Comparison of ENCODE assay signal across 24 cellular contexts in the genomic region with DNA sequence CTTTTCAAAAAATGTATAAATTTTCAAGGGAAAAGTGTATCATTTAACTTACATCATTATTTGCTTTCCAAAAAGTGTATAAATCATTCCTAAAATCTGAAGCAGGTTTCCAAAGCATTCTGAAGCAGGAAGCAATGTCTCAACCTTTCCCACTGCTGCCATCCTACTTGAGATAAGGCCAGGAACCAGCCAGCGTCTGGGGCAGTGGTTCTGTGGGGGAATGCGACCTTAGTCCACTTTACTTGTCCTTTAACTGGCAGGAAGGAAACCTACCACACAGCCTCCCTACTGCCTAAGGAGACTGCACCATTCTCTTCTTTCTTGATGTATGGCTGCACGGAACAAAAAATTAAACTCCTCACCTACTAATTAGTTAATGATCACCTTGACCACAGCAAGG. TPM values are rescaled to one million over a fixed set of nuclear protein-coding genes. Genes with fewer than 3 reads are reported as not detected.
DNase-seq lines count a peak whose midpoint lies in the region; ATAC-seq and TF ChIP-seq lines count a peak whose summit lies in the region.
"Had no signal": no experiment of that assay in that cellular context is flagged by ENCODE, and none has a peak within 500 bp of the region (broad histone marks: within the 10 kb centered on the region; RNA-seq: fewer than 3 reads in every experiment).

No MANE protein-coding gene starts in this region.

- peaks cover 0 to 17% (median 0%) of the 10 kb centered on the region in 11 experiments; a peak in 3 of 22 replicates for H4K20me1 ChIP-seq in BLaER1 treated with 17β-estradiol and CSF1 and Interleukin-3, amounts not matched to agents 10 nM and 100 nM

- H3K27ac ChIP-seq in BLaER1 treated with 17β-estradiol and CSF1 and Interleukin-3, amounts not matched to agents 10 nM and 100 nM: no peak overlapping the region
- H3K27ac ChIP-seq in SK-N-MC: peak overlapping the region; percentile 77
- H3K27ac ChIP-seq: A549, body of pancreas, epithelial cell of prostate, heart right ventricle, neutrophil, tibial artery, VCaP had no signal

- H3K9me3 ChIP-seq in BLaER1 treated with 17β-estradiol and CSF1 and Interleukin-3, amounts not matched to agents 10 nM and 100 nM (replicated peaks in 1 of 11): peaks cover 23 to 54% (median 52%) of the 10 kb centered on the region in 11 experiments
- H3K9me3 ChIP-seq in SK-N-MC (ENCODE audit: low read depth, low read length): no peaks in the 10 kb centered on the region
- H3K9me3 ChIP-seq: A549, body of pancreas, heart right ventricle, neutrophil, prostate gland, tibial artery had no signal

- ATAC-seq in HG03045 (IDR thresholded peaks at IDR 0.05; ENCODE audit: unreplicated experiment): no peak
- ATAC-seq: A549; activated T-cell treated with anti-CD3 and anti-CD28 coated beads, Interleukin-2, amount 50 U/mL, for 4 hours; body of pancreas; heart right ventricle; stimulated activated naive CD8-positive, alpha-beta T cell treated with anti-CD3 and anti-CD28 coated beads, Interleukin-15, Interleukin-2, amounts not matched to agents 100 U/mL and 50 U/mL, for 24 hours had no signal

- peaks cover 38 to 56% (median 52%) of the 10 kb centered on the region in 11 experiments for H3K36me3 ChIP-seq in BLaER1 treated with 17β-estradiol and CSF1 and Interleukin-3, amounts not matched to agents 10 nM and 100 nM
- H3K36me3 ChIP-seq in SK-N-MC (ENCODE audit: insufficient read depth, low read length): peaks cover 50% of the 10 kb centered on the region
- H3K36me3 ChIP-seq: neutrophil, prostate gland, tibial artery had no signal

- no peak for TF ChIP-seq CTCF in fibroblast of pulmonary artery (IDR thresholded peaks at IDR 0.05; ENCODE audit: low read length, missing control alignments)

- H3K4me1 ChIP-seq in BLaER1 treated with 17β-estradiol and CSF1 and Interleukin-3, amounts not matched to agents 10 nM and 100 nM: peaks cover 33 to 43% (median 40%) of the 10 kb centered on the region in 10 experiments
- H3K4me1 ChIP-seq: prostate gland had no signal

- intact Hi-C loops in posterior vena cava (cut with DNase I): no loop called here

- no peak overlapping the region for H3K9ac ChIP-seq in BLaER1 treated with 17β-estradiol and CSF1 and Interleukin-3, amounts not matched to agents 10 nM and 100 nM
- peak overlapping the region; percentile 37 for H3K9ac ChIP-seq in SK-N-MC (ENCODE audit: insufficient read length)

- H3K4me3 ChIP-seq in BLaER1 treated with 17β-estradiol and CSF1 and Interleukin-3, amounts not matched to agents 10 nM and 100 nM: no peak overlapping the region
- H3K4me3 ChIP-seq in SK-N-MC (peak overlapping the region; percentile 49), fibroblast of pulmonary artery (replicated peaks; ENCODE audit: low read depth, low read length) (no peak overlapping the region)
- H3K4me3 ChIP-seq: A549, body of pancreas, heart right ventricle, tibial artery had no signal

- H3K4me2 ChIP-seq in BLaER1 treated with 17β-estradiol and CSF1 and Interleukin-3, amounts not matched to agents 10 nM and 100 nM: peak overlapping the region; percentile 34 to 100 (median 54); a peak in 14 of 22 replicates
- H3K4me2 ChIP-seq: A549 had no signal

- DNase-seq in SK-N-MC (ENCODE audit: low read depth, low spot score) (no peak), fibroblast of pulmonary artery (ENCODE audit: low read depth) (peak; percentile 6), posterior vena cava (ENCODE audit: low spot score) (peak; percentile 58), NCI-H187 treated with DMSO at 0.1 percent for 48 hours (lab: John Stamatoyannopoulos, UW) (no peak), iPS-NIHi11 (ENCODE audit: low spot score) (no peak), SW480 (ENCODE audit: low spot score) (no peak)
- DNase-seq: activated CD4-positive, alpha-beta T cell treated with anti-CD3 and anti-CD28 coated beads for 4 hours; activated T-cell treated with anti-CD3 and anti-CD28 coated beads, Interleukin-2, amount 50 U/mL, for 4 hours; body of pancreas; DMS53; foreskin fibroblast; GDM1; H7; heart right ventricle; NCI-H1105 treated with DMSO at 0.1 percent for 48 hours; stimulated activated naive CD8-positive, alpha-beta T cell treated with anti-CD3 and anti-CD28 coated beads, Interleukin-15, Interleukin-2, amounts not matched to agents 100 U/mL and 50 U/mL, for 24 hours; tibial artery had no signal

- H3K27me3 ChIP-seq in BLaER1 treated with 17β-estradiol and CSF1 and Interleukin-3, amounts not matched to agents 10 nM and 100 nM: no peaks in the 10 kb centered on the region
- H3K27me3 ChIP-seq: body of pancreas, heart right ventricle, tibial artery had no signal

RNA-seq across cellular contexts. Expression of gene SORD, which starts 3.7 kb away (rescaled TPM):
- total RNA-seq in posterior vena cava: 1 to 10 TPM; 6.7 to 9.3 TPM

Comparison
In these comparisons a context has a peak if more than half of its experiments do, and no peak if none do; other contexts are left out.
1. DNase-seq: peak in fibroblast of pulmonary artery (single experiment) and posterior vena cava (single experiment); none in SK-N-MC (single experiment), NCI-H187 treated with DMSO at 0.1 percent for 48 hours (single experiment), iPS-NIHi11 (single experiment) and SW480 (single experiment).